1 cellular context compared by ENCODE assay signal in genomic region chr9:132354645-132355355, GRCh38.
A peak's percentile ranks its signal among the peaks of the same experiment; 100 is the strongest.
TF ChIP-seq lines count a peak whose summit lies in the region.

SETX (minus strand) TSS chr9:132354986; CDS start chr9:132349428, 5,558 bp downstream.

TF ChIP-seq in HepG2, 621 proteins besides CTCF, POLR2A, EP300 and RAD21 (continued from another document and continues in another):
- TF ChIP-seq ZBTB40 (IDR thresholded peaks at IDR 0.05) (no peak), ZBTB40 (CRISPR knock-in tag; IDR thresholded peaks at IDR 0.05) (peak; percentile 68), NFRKB (IDR thresholded peaks at IDR 0.05) (no peak), WIZ (CRISPR knock-in tag; IDR thresholded peaks at IDR 0.05) (no peak), RBM22 (optimal IDR thresholded peaks at IDR 0.05; ENCODE audit: low read length) (no peak), E2F5 (CRISPR knock-in tag; conservative IDR thresholded peaks at IDR 0.05) (0 out of 2 replicates have a peak, but pooled peaks have one; percentile 33), HMGXB4 (CRISPR knock-in tag; IDR thresholded peaks at IDR 0.05; ENCODE audit: borderline replicate concordance in 1 of 2, low read depth in 1 of 2) (0 out of 4 replicates have a peak, but pooled peaks of 1 of the 2 experiments have one; percentile 48), ZBTB42 (CRISPR knock-in tag; IDR thresholded peaks at IDR 0.05) (peak; percentile 25; the same call in 1 of the 2 replicates), ZNF780A (CRISPR knock-in tag; IDR thresholded peaks at IDR 0.05) (no peak), MXI1 (IDR thresholded peaks at IDR 0.05; ENCODE audit: borderline replicate concordance, low read depth, low read length) (peak; percentile 55; the same call in 1 of the 3 replicates), ATF4 (CRISPR knock-in tag; IDR thresholded peaks at IDR 0.05) (no peak), ESRRA (CRISPR knock-in tag; IDR thresholded peaks at IDR 0.05; ENCODE audit: low read depth) (no peak), MEIS2 (CRISPR knock-in tag; IDR thresholded peaks at IDR 0.05) (no peak), ZZZ3 (CRISPR knock-in tag; IDR thresholded peaks at IDR 0.05; ENCODE audit: borderline replicate concordance) (0 out of 2 replicates have a peak, but pooled peaks have one; percentile 37), BRD4 (CRISPR knock-in tag; IDR thresholded peaks at IDR 0.05) (peak; percentile 84; the same call in 1 of the 2 replicates), CC2D1A (CRISPR knock-in tag; IDR thresholded peaks at IDR 0.05) (no peak), ZNF703 (CRISPR knock-in tag; IDR thresholded peaks at IDR 0.05; ENCODE audit: borderline replicate concordance) (no peak), SIN3A (IDR thresholded peaks at IDR 0.05; ENCODE audit: borderline replicate concordance, low read depth, low read length) (peak; percentile 63; the same call in 1 of the 2 replicates), ZNF850 (CRISPR knock-in tag; conservative IDR thresholded peaks at IDR 0.05) (no peak), ZBTB25 (CRISPR knock-in tag; IDR thresholded peaks at IDR 0.05) (peak; percentile 93), DZIP1 (CRISPR knock-in tag; IDR thresholded peaks at IDR 0.05) (peak; percentile 81; the same call in 1 of the 2 replicates), GATAD2A (CRISPR knock-in tag; IDR thresholded peaks at IDR 0.05) (no peak), FOXP1 (IDR thresholded peaks at IDR 0.05) (no peak), FOXP1 (CRISPR knock-in tag; IDR thresholded peaks at IDR 0.05) (no peak), ZNF557 (CRISPR knock-in tag; IDR thresholded peaks at IDR 0.05) (no peak), ZNF784 (CRISPR knock-in tag; IDR thresholded peaks at IDR 0.05; ENCODE audit: borderline replicate concordance) (no peak), ZFP82 (CRISPR knock-in tag; IDR thresholded peaks at IDR 0.05; ENCODE audit: borderline replicate concordance) (0 out of 2 replicates have a peak, but pooled peaks have one; percentile 42), SOX6 (IDR thresholded peaks at IDR 0.05) (no peak), SOX6 (CRISPR knock-in tag; IDR thresholded peaks at IDR 0.05) (no peak), ZNF75D (CRISPR knock-in tag; IDR thresholded peaks at IDR 0.05; ENCODE audit: borderline replicate concordance) (no peak), TFDP2 (CRISPR knock-in tag; IDR thresholded peaks at IDR 0.05) (peak; percentile 50), RXRB (CRISPR knock-in tag; IDR thresholded peaks at IDR 0.05; ENCODE audit: borderline replicate concordance) (no peak), ZNF816 (CRISPR knock-in tag; IDR thresholded peaks at IDR 0.05; ENCODE audit: borderline replicate concordance) (0 out of 2 replicates have a peak, but pooled peaks have one; percentile 8), MLLT10 (CRISPR knock-in tag; IDR thresholded peaks at IDR 0.05) (no peak), SP140L (CRISPR knock-in tag; IDR thresholded peaks at IDR 0.05; ENCODE audit: borderline replicate concordance) (no peak), ZFYVE20 (CRISPR knock-in tag; IDR thresholded peaks at IDR 0.05; ENCODE audit: borderline replicate concordance, low read depth) (peak; percentile 74; the same call in 1 of the 2 replicates), FOXO4 (CRISPR knock-in tag; conservative IDR thresholded peaks at IDR 0.05) (0 out of 2 replicates have a peak, but pooled peaks have one; percentile 87)
